ENCODE assay signal across 18 cellular contexts in genomic region chr1:31416101-31416736, GRCh38. TPM values are rescaled to one million over a fixed set of nuclear protein-coding genes. Genes with fewer than 3 reads are reported as not detected.
A peak's percentile ranks its signal among the peaks of the same experiment; 100 is the strongest.
DNase-seq lines count a peak whose midpoint lies in the region; ATAC-seq and TF ChIP-seq lines count a peak whose summit lies in the region.
"Had no signal": no experiment of that assay in that cellular context is flagged by ENCODE, and none has a peak within 500 bp of the region (broad histone marks: within the 10 kb centered on the region; RNA-seq: fewer than 3 reads in every experiment).

No MANE protein-coding gene starts in this region.

- CTCF ChIA-PET in WTC11 (lab: Charles Lee) = interaction anchor here (0.6 to 9.0 kb wide), 3 partner anchors 20 to 345 kb away, joined by 3 to 225 read pairs (median 4); no protein-coding TSS in a partner anchor

- H3K4me3 Mint-ChIP-seq in WTC11 = no peak overlapping the region

- peak overlapping the region in 2 of 3 donors; percentile 5 to 10 for H3K4me3 ChIP-seq in right lobe of liver
- no peak overlapping the region for H3K4me3 ChIP-seq in gastrocnemius medialis
- H3K4me3 ChIP-seq: ascending aorta, esophagus muscularis mucosa, heart right ventricle had no signal

- H3K4me1 ChIP-seq in right lobe of liver (peaks cover 0 to 37% (median 14%) of the 10 kb centered on the region in 4 donors), gastrocnemius medialis (peaks cover 5 to 16% of the 10 kb centered on the region in 2 donors)

- intact Hi-C loops in right lobe of liver (cut with DNase I) = no loop called here
- intact Hi-C loops in gastrocnemius medialis (cut with DNase I; ENCODE audit: low total_unique reads) = no loop called here

- in situ Hi-C loops in gastrocnemius medialis (cut with MboI; ENCODE audit: low sequenced_read_pairs in 4 of 4) = no loop called here

- TF ChIP-seq POLR2A in right lobe of liver (IDR thresholded peaks at IDR 0.05) = peak; percentile 37
- TF ChIP-seq POLR2A in gastrocnemius medialis (IDR thresholded peaks at IDR 0.05) = no peak

- peak; percentile 59 to 76 (median 70) for ATAC-seq in right lobe of liver
- ATAC-seq in gastrocnemius medialis = peak; percentile 47 to 57
- ATAC-seq in WTC11 = no peak
- no peak for ATAC-seq in GM18498 (IDR thresholded peaks at IDR 0.05; ENCODE audit: unreplicated experiment)
- ATAC-seq: heart right ventricle; naive thymus-derived CD8-positive, alpha-beta T cell had no signal

- no peaks in the 10 kb centered on the region for H3K9me3 Mint-ChIP-seq in WTC11
- H3K9me3 Mint-ChIP-seq: naive thymus-derived CD8-positive, alpha-beta T cell had no signal

- peak overlapping the region; percentile 72 to 81 (median 74) for H3K27ac ChIP-seq in right lobe of liver
- H3K27ac ChIP-seq in gastrocnemius medialis = peak overlapping the region; percentile 93 to 99 (median 98)
- H3K27ac ChIP-seq: ascending aorta, esophagus muscularis mucosa, heart right ventricle had no signal

- H3K4me1 Mint-ChIP-seq in WTC11 = peaks cover 45% of the 10 kb centered on the region

- DNase-seq in M059J (ENCODE audit: low read depth) = peak; percentile 56
- DNase-seq in dermis blood vessel endothelial cell = peak; percentile 28
- peak; percentile 75 to 87 (median 87) for DNase-seq in right lobe of liver
- DNase-seq in gastrocnemius medialis = peak; percentile 58 to 80
- no peak for DNase-seq in WTC11 (ENCODE audit: low spot score)
- no peak for DNase-seq in COLO829 (ENCODE audit: low spot score)
- no peak for DNase-seq in CD1c-positive myeloid dendritic cell (ENCODE audit: extremely low spot score)
- DNase-seq: activated CD8-positive, alpha-beta memory T cell treated with anti-CD3 and anti-CD28 coated beads for 24 hours; activated gamma-delta T cell; DMS 273 treated with DMSO at 0.1 percent for 48 hours; heart right ventricle; kidney glomerular epithelial cell; naive thymus-derived CD8-positive, alpha-beta T cell; NCI-H2081; substantia nigra had no signal

- POLR2A ChIA-PET in WTC11 (lab: Charles Lee) = no interaction called here

- H3K27me3 Mint-ChIP-seq in WTC11 (ENCODE audit: low read depth) = peaks cover 14% of the 10 kb centered on the region

- WGBS in right lobe of liver (ENCODE audit: insufficient coverage, low coverage, low lambda C conversion rate, missing lambda C conversion rate) = 12% methylated on average over 4 of the region's 7 CpGs

- H3K9me3 ChIP-seq in right lobe of liver (no peaks in the 10 kb centered on the region), gastrocnemius medialis (no peaks in the 10 kb centered on the region)
- H3K9me3 ChIP-seq: ascending aorta, esophagus muscularis mucosa, heart right ventricle had no signal

- H3K27me3 ChIP-seq in right lobe of liver = no peaks in the 10 kb centered on the region
- H3K27me3 ChIP-seq in gastrocnemius medialis = no peaks in the 10 kb centered on the region
- H3K27me3 ChIP-seq: ascending aorta had no signal

- no peak overlapping the region for H3K27ac Mint-ChIP-seq in WTC11
- H3K27ac Mint-ChIP-seq: naive thymus-derived CD8-positive, alpha-beta T cell had no signal

- no peaks in the 10 kb centered on the region for H3K36me3 Mint-ChIP-seq in WTC11

- no peak for TF ChIP-seq CTCF in right lobe of liver (IDR thresholded peaks at IDR 0.05)
- no peak for TF ChIP-seq CTCF in gastrocnemius medialis (IDR thresholded peaks at IDR 0.05 in 4 of 5, conservative IDR thresholded peaks at IDR 0.05 in 1 of 5)
- no peak for TF ChIP-seq CTCF in WTC11 (IDR thresholded peaks at IDR 0.05)

- H3K36me3 ChIP-seq in right lobe of liver (no peaks in the 10 kb centered on the region), gastrocnemius medialis (no peaks in the 10 kb centered on the region)
- H3K36me3 ChIP-seq: ascending aorta, esophagus muscularis mucosa, heart right ventricle had no signal

TF ChIP-seq in WTC11, 78 proteins besides CTCF, POLR2A, EP300 and RAD21:
- TF ChIP-seq CREB1 (CRISPR knock-in tag; IDR thresholded peaks at IDR 0.05) (no peak), FOXK1 (CRISPR knock-in tag; IDR thresholded peaks at IDR 0.05) (no peak), FOXP1 (CRISPR knock-in tag; IDR thresholded peaks at IDR 0.05; ENCODE audit: borderline replicate concordance) (no peak), EMX1 (CRISPR knock-in tag; IDR thresholded peaks at IDR 0.05) (no peak), ZNF423 (CRISPR knock-in tag; IDR thresholded peaks at IDR 0.05) (no peak), SP1 (CRISPR knock-in tag; conservative IDR thresholded peaks at IDR 0.05) (no peak), CDX4 (CRISPR knock-in tag; IDR thresholded peaks at IDR 0.05; ENCODE audit: borderline replicate concordance) (no peak), ZNF219 (CRISPR knock-in tag; IDR thresholded peaks at IDR 0.05; ENCODE audit: borderline replicate concordance) (no peak), ERG (CRISPR knock-in tag; IDR thresholded peaks at IDR 0.05) (no peak), NFE2L1 (CRISPR knock-in tag; IDR thresholded peaks at IDR 0.05) (no peak), NR2C2 (CRISPR knock-in tag; IDR thresholded peaks at IDR 0.05) (no peak), PRRX2 (CRISPR knock-in tag; IDR thresholded peaks at IDR 0.05) (no peak)
- TF ChIP-seq, protein P1, sequence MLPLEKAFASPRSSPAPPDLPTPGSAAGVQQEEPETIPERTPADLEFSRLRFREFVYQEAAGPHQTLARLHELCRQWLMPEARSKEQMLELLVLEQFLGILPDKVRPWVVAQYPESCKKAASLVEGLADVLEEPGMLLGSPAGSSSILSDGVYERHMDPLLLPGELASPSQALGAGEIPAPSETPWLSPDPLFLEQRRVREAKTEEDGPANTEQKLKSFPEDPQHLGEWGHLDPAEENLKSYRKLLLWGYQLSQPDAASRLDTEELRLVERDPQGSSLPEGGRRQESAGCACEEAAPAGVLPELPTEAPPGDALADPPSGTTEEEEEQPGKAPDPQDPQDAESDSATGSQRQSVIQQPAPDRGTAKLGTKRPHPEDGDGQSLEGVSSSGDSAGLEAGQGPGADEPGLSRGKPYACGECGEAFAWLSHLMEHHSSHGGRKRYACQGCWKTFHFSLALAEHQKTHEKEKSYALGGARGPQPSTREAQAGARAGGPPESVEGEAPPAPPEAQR (CRISPR knock-in tag; IDR thresholded peaks at IDR 0.05) = no peak

RNA-seq across cellular contexts. Expression of gene SERINC2, which starts 3.2 kb away (rescaled TPM):
- 134 and 164 TPM in 2 replicates for total RNA-seq in M059J (2014; rRNA removed; shearing (Covaris generic))
- total RNA-seq in dermis blood vessel endothelial cell (4.8 and 12.9 TPM in 2 replicates), right lobe of liver (100 to 1,000 TPM in 3 of 6 experiments, 10 to 100 TPM in 3; 59.7 to 117 (median 86.9) TPM), gastrocnemius medialis (10 to 100 TPM; 21.2 to 53.4 (median 35.9) TPM), WTC11 (2021) (26.0 to 27.8 TPM (median 27.6 TPM) in 3 replicates)
- total RNA-seq: naive thymus-derived CD8-positive, alpha-beta T cell had no signal

RNA-seq across cellular contexts. Expression of gene FABP3, which starts 43.3 kb away (rescaled TPM):
- 0.89 and 2.7 TPM in 2 replicates for total RNA-seq in M059J (2014; rRNA removed; shearing (Covaris generic))
- 0.51 and 1.1 TPM in 2 replicates for total RNA-seq in dermis blood vessel endothelial cell
- total RNA-seq in right lobe of liver = 1 to 10 TPM; 1.3 to 8.3 (median 4.6) TPM
- 1,000 to 10,000 TPM in 3 of 4 donors, 100 to 1,000 TPM in 1; 886 to 2,424 (median 1,240) TPM for total RNA-seq in gastrocnemius medialis
- total RNA-seq in WTC11 (2021) = 18.0 to 25.0 TPM (median 19.0 TPM) in 3 replicates
- total RNA-seq: naive thymus-derived CD8-positive, alpha-beta T cell had no signal

Comparison
In these comparisons a context has a peak if more than half of its experiments do, and no peak if none do; other contexts are left out.
1. DNase-seq: peak in M059J (single experiment), dermis blood vessel endothelial cell (single experiment), right lobe of liver (3 of 3) and gastrocnemius medialis (2 of 2); none in WTC11 (single experiment), COLO829 (single experiment) and CD1c-positive myeloid dendritic cell (single experiment).
2. ATAC-seq: peak in right lobe of liver (4 of 4) and gastrocnemius medialis (2 of 2); none in WTC11 (single experiment) and GM18498 (single experiment).
3. H3K4me3 ChIP-seq: peak in right lobe of liver (2 of 3); none in gastrocnemius medialis (0 of 4).
4. RNA of gene FABP3, which starts 43.3 kb away (total RNA-seq): 886 to 2,424 TPM in gastrocnemius medialis; 18.0 to 25.0 TPM in WTC11, 1.3 to 8.3 TPM in right lobe of liver, 0.89 to 2.7 TPM in M059J and 0.51 to 1.1 TPM in dermis blood vessel endothelial cell; every median in the first group is over 10 times any median in the second.